2 cellular contexts compared by ENCODE assay signal in genomic region chr3:72375237-72376154, GRCh38.
A peak's percentile ranks its signal among the peaks of the same experiment; 100 is the strongest.
TF ChIP-seq lines count a peak whose summit lies in the region.

No MANE protein-coding gene starts in this region.

TF ChIP-seq in SK-N-SH treated with all-trans-retinoic acid at 6 μM for 48 hours, 23 proteins besides CTCF, POLR2A, EP300 and RAD21 (continued from another document):
- no peak for TF ChIP-seq PATZ1 (CRISPR knock-in tag; IDR thresholded peaks at IDR 0.05; ENCODE audit: borderline replicate concordance)
- no peak for TF ChIP-seq OSR1 (CRISPR knock-in tag; IDR thresholded peaks at IDR 0.05)
- no peak for TF ChIP-seq ESRRG (CRISPR knock-in tag; IDR thresholded peaks at IDR 0.05)
- TF ChIP-seq ZNF565 (CRISPR knock-in tag; conservative IDR thresholded peaks at IDR 0.05; ENCODE audit: low read depth) = no peak
TF ChIP-seq in SK-N-SH treated with all-trans-retinoic acid at 6 μM for 48 hours: peak in this region for 0.

TF ChIP-seq in K562, 482 proteins besides CTCF, POLR2A, EP300 and RAD21 (continued from another document):
- TF ChIP-seq ZNF407 (IDR thresholded peaks at IDR 0.05; ENCODE audit: low read depth) (no peak), MAFG (tag; conservative IDR thresholded peaks at IDR 0.05) (no peak), ELF2 (CRISPR knock-in tag; IDR thresholded peaks at IDR 0.05) (0 out of 2 replicates have a peak, but pooled peaks have one; percentile 14), RBM39 (optimal IDR thresholded peaks at IDR 0.05; ENCODE audit: low read depth, low read length) (no peak), HDAC1 (IDR thresholded peaks at IDR 0.05) (no peak)
- TF ChIP-seq, protein P1, sequence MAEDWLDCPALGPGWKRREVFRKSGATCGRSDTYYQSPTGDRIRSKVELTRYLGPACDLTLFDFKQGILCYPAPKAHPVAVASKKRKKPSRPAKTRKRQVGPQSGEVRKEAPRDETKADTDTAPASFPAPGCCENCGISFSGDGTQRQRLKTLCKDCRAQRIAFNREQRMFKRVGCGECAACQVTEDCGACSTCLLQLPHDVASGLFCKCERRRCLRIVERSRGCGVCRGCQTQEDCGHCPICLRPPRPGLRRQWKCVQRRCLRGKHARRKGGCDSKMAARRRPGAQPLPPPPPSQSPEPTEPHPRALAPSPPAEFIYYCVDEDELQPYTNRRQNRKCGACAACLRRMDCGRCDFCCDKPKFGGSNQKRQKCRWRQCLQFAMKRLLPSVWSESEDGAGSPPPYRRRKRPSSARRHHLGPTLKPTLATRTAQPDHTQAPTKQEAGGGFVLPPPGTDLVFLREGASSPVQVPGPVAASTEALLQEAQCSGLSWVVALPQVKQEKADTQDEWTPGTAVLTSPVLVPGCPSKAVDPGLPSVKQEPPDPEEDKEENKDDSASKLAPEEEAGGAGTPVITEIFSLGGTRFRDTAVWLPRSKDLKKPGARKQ (CRISPR knock-in tag; IDR thresholded peaks at IDR 0.05) = no peak
- TF ChIP-seq, protein P2, sequence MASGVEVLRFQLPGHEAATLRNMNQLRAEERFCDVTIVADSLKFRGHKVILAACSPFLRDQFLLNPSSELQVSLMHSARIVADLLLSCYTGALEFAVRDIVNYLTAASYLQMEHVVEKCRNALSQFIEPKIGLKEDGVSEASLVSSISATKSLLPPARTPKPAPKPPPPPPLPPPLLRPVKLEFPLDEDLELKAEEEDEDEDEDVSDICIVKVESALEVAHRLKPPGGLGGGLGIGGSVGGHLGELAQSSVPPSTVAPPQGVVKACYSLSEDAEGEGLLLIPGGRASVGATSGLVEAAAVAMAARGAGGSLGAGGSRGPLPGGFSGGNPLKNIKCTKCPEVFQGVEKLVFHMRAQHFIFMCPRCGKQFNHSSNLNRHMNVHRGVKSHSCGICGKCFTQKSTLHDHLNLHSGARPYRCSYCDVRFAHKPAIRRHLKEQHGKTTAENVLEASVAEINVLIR (CRISPR knock-in tag; IDR thresholded peaks at IDR 0.05) = no peak
